In genomic region chr6:130118236-130118635, GRCh38 we compare ENCODE assay signal across 23 cellular contexts.
DNase-seq lines count a peak whose midpoint lies in the region; ATAC-seq, FAIRE-seq and TF ChIP-seq lines count a peak whose summit lies in the region.
"Had no signal": no experiment of that assay in that cellular context is flagged by ENCODE, and none has a peak within 500 bp of the region (broad histone marks: within the 10 kb centered on the region; RNA-seq: fewer than 3 reads in every experiment).

No MANE protein-coding gene starts in this region.

- no peak overlapping the region for H3K27ac ChIP-seq in suprapubic skin
- H3K27ac ChIP-seq: pancreas, thoracic aorta had no signal

- H3K36me3 ChIP-seq in adipocyte (ENCODE audit: control insufficient read depth, insufficient read depth, low read length, severe bottlenecking) = no peaks in the 10 kb centered on the region
- H3K36me3 ChIP-seq in suprapubic skin = no peaks in the 10 kb centered on the region
- H3K36me3 ChIP-seq: pancreas, thoracic aorta had no signal

- peak overlapping the region; percentile 29 for H3K4me3 ChIP-seq in adipocyte (ENCODE audit: low read length)
- H3K4me3 ChIP-seq in suprapubic skin = no peak overlapping the region
- H3K4me3 ChIP-seq: GM23338, pancreas, thoracic aorta had no signal

- no peak for TF ChIP-seq EP300 in suprapubic skin (IDR thresholded peaks at IDR 0.05)

- peak; percentile 27 for FAIRE-seq in GM12892 (lab: Jason Lieb, UNC)
- FAIRE-seq: astrocyte, pancreas had no signal

- H3K27me3 ChIP-seq in adipocyte (replicated peaks; ENCODE audit: control insufficient read depth, insufficient read depth, low read length) (no peaks in the 10 kb centered on the region), suprapubic skin (no peaks in the 10 kb centered on the region)
- H3K27me3 ChIP-seq: pancreas had no signal

- DNase-seq in GM12892 (ENCODE audit: insufficient read length) (no peak), adipocyte (ENCODE audit: low read depth) (no peak), renal cortical epithelial cell (ENCODE audit: low read depth) (peak; percentile 87), suprapubic skin (ENCODE audit: low spot score in 2 of 2) (no peak), NCI-H1105 (lab: John Stamatoyannopoulos, UW) (no peak)
- DNase-seq: activated CD4-positive, CD25-positive, alpha-beta regulatory T cell treated with anti-CD3 and anti-CD28 coated beads, Interleukin-2, amount 50 U/mL, for 72 hours; effector CD4-positive, alpha-beta T cell; left cardiac atrium; mesendoderm; naive thymus-derived CD4-positive, alpha-beta T cell; NCI-H1105 treated with DMSO at 0.1 percent for 48 hours; NCI-H2107; NCI-H524; pancreas; RPMI8226; T-helper 9 cell had no signal

- 54% methylated on average over 6 of the region's 6 CpGs for WGBS in suprapubic skin

- no peaks in the 10 kb centered on the region for H3K9me3 ChIP-seq in adipocyte (ENCODE audit: control insufficient read depth, low read length)
- H3K9me3 ChIP-seq in suprapubic skin = no peaks in the 10 kb centered on the region
- H3K9me3 ChIP-seq: pancreas, thoracic aorta had no signal

- TF ChIP-seq POLR2A in GM12892 (IDR thresholded peaks at IDR 0.05; ENCODE audit: low read depth, low read length) (no peak), suprapubic skin (IDR thresholded peaks at IDR 0.05) (no peak)

- no peak overlapping the region for H3K9ac ChIP-seq in adipocyte (ENCODE audit: low read length)

- no peak for TF ChIP-seq CTCF in suprapubic skin (IDR thresholded peaks at IDR 0.05)

- peak; percentile 32 for ATAC-seq in HG02610 (IDR thresholded peaks at IDR 0.05; ENCODE audit: unreplicated experiment)
- no peak for ATAC-seq in HG02852 (IDR thresholded peaks at IDR 0.05; ENCODE audit: unreplicated experiment)
- ATAC-seq: activated naive CD4-positive, alpha-beta T cell treated with anti-CD3 and anti-CD28 coated beads, Interleukin-2, amount 50 U/mL, for 72 hours; esophagus mucosa; GM23338; left cardiac atrium; naive thymus-derived CD4-positive, alpha-beta T cell; pancreas had no signal

- H3K4me1 ChIP-seq in adipocyte (ENCODE audit: control insufficient read depth, insufficient read depth, low read length) (peaks cover 15% of the 10 kb centered on the region), suprapubic skin (no peaks in the 10 kb centered on the region)
- H3K4me1 ChIP-seq: pancreas had no signal
